11 cellular contexts compared by ENCODE assay signal in the genomic region with DNA sequence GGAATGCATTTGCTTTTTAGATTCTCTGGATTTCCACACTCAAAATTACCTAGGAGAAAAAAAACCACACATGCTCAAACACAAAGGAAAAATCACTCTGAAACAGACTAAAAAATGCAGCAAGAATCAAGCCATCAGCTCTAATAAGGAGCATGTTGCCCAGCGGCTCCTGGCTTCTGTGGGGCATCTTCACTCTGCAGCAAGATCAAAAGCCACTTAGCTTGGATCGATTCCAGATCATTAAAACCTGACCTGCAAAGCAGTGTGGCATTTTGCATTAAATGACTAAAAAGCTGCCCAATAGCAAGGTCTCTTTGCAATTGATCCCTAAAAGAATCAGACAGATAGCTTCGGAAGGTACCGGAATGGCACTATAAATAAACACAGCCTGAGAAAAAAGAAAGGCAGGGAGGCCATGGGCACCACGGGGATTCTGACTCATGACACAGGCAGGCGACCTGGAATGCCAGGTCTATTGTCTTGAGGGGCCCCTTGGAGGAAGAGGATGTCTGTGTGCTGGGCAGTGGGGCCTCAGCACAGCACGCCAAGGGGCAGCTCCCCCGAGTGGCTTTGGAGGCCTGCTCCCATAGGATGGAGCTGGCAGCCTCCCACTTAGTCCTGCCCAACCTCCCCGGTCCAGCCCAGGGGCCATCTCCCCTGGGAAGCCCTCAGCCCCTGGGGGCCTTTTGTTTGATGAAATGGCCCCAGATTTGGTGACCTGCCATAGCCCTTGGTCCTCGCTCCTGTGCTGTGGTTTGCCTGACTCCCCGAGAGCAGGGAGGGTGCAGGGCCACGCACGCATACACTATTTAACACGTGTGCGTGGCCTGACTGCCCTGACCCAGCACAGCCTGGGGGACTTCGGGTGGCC. TPM values are rescaled to one million over a fixed set of nuclear protein-coding genes. Genes with fewer than 3 reads are reported as not detected.
DNase-seq lines count a peak whose midpoint lies in the region; ATAC-seq and TF ChIP-seq lines count a peak whose summit lies in the region.
"Had no signal": no experiment of that assay in that cellular context is flagged by ENCODE, and none has a peak within 500 bp of the region (broad histone marks: within the 10 kb centered on the region; RNA-seq: fewer than 3 reads in every experiment).

No MANE protein-coding gene starts in this region.

- 67 to 68% methylated on average over 15 to 16 of the region's 16 CpGs for WGBS in tibial nerve, 2 donors

- H3K27me3 ChIP-seq in PC-3 (ENCODE audit: low read length) (no peaks in the 10 kb centered on the region), tibial nerve (no peaks in the 10 kb centered on the region), colonic mucosa (no peaks in the 10 kb centered on the region)

- peak overlapping the region; percentile 99 for H3K27ac Mint-ChIP-seq in endothelial cell (ENCODE audit: unreplicated experiment)
- H3K27ac Mint-ChIP-seq: activated CD8-positive, alpha-beta T cell treated with anti-CD3 and anti-CD28 coated beads for 36 hours had no signal

- H3K4me1 Mint-ChIP-seq in endothelial cell (ENCODE audit: unreplicated experiment): peaks cover 80% of the 10 kb centered on the region

- ATAC-seq in PC-3 (peak; percentile 92), GM19452 (IDR thresholded peaks at IDR 0.05; ENCODE audit: unreplicated experiment) (no peak), HG03159 (IDR thresholded peaks at IDR 0.05; ENCODE audit: unreplicated experiment) (no peak)
- ATAC-seq: activated CD8-positive, alpha-beta T cell treated with anti-CD3 and anti-CD28 coated beads for 36 hours; naive thymus-derived CD8-positive, alpha-beta T cell had no signal

- H3K27me3 Mint-ChIP-seq in endothelial cell (ENCODE audit: unreplicated experiment): peaks cover 15% of the 10 kb centered on the region
- H3K27me3 Mint-ChIP-seq: activated CD8-positive, alpha-beta T cell treated with anti-CD3 and anti-CD28 coated beads for 36 hours; IgD-negative memory B cell; naive thymus-derived CD8-positive, alpha-beta T cell had no signal

- no peaks in the 10 kb centered on the region for H3K9me2 ChIP-seq in PC-3 (replicated peaks; ENCODE audit: low read length)

- H3K27ac ChIP-seq in PC-3 (ENCODE audit: low read length): peak overlapping the region; percentile 21; the same call in 1 of the 2 replicates
- no peak overlapping the region for H3K27ac ChIP-seq in tibial nerve
- no peak overlapping the region for H3K27ac ChIP-seq in colonic mucosa

- POLR2A ChIA-PET in PC-3 (lab: Charles Lee; ENCODE audit: unreplicated experiment): no interaction called here

- TF ChIP-seq CTCF in PC-3 (conservative IDR thresholded peaks at IDR 0.05; ENCODE audit: low read depth, low read length): no peak
- TF ChIP-seq CTCF in endothelial cell (IDR thresholded peaks at IDR 0.05; ENCODE audit: unreplicated experiment): no peak
- no peak for TF ChIP-seq CTCF in tibial nerve (IDR thresholded peaks at IDR 0.05)
- no peak for TF ChIP-seq CTCF in colonic mucosa (IDR thresholded peaks at IDR 0.05)

- intact Hi-C loops in PC-3 (cut with micrococcal nuclease) (no loop called here), colonic mucosa (cut with DNase I) (no loop called here)

- peaks cover 31% of the 10 kb centered on the region for H3K4me1 ChIP-seq in PC-3 (ENCODE audit: insufficient read depth, low read length)
- peaks cover 0 to 33% (median 9%) of the 10 kb centered on the region in 4 donors for H3K4me1 ChIP-seq in tibial nerve
- no peaks in the 10 kb centered on the region for H3K4me1 ChIP-seq in colonic mucosa

- H3K9ac ChIP-seq in PC-3 (ENCODE audit: low read length) (no peak overlapping the region), colonic mucosa (ENCODE audit: low read depth in 2 of 2, low read length in 2 of 2) (no peak overlapping the region)

- no peak for TF ChIP-seq POLR2A in tibial nerve (IDR thresholded peaks at IDR 0.05)

- no peak for TF ChIP-seq EP300 in tibial nerve (IDR thresholded peaks at IDR 0.05)

- no peaks in the 10 kb centered on the region for H3F3A ChIP-seq in PC-3 (ENCODE audit: low read length, unreplicated experiment)

- peaks cover 19% of the 10 kb centered on the region for H3K79me2 ChIP-seq in PC-3 (ENCODE audit: low read length)

- H3K4me3 ChIP-seq in PC-3 (ENCODE audit: low read length) (no peak overlapping the region), tibial nerve (no peak overlapping the region), colonic mucosa (no peak overlapping the region)

- CTCF ChIA-PET in PC-3 (lab: Charles Lee): interaction anchor here (0.7 kb wide), 1 partner anchor 70 kb away, joined by 12 read pairs; a partner anchor contains a TSS

- H3K4me2 ChIP-seq in PC-3 (ENCODE audit: low read length): peak overlapping the region; percentile 56

- no peaks in the 10 kb centered on the region for H3K9me3 Mint-ChIP-seq in endothelial cell (ENCODE audit: unreplicated experiment)
- H3K9me3 Mint-ChIP-seq: activated CD8-positive, alpha-beta T cell treated with anti-CD3 and anti-CD28 coated beads for 36 hours; IgD-negative memory B cell; naive thymus-derived CD8-positive, alpha-beta T cell had no signal

- H3K4me3 Mint-ChIP-seq in endothelial cell (ENCODE audit: unreplicated experiment): peak overlapping the region; percentile 87
- H3K4me3 Mint-ChIP-seq: activated CD8-positive, alpha-beta T cell treated with anti-CD3 and anti-CD28 coated beads for 36 hours; IgD-negative memory B cell had no signal

- H3K36me3 Mint-ChIP-seq in endothelial cell (ENCODE audit: low read depth, unreplicated experiment): peaks cover 39% of the 10 kb centered on the region

- H3K9me3 ChIP-seq in PC-3 (ENCODE audit: low read length) (no peaks in the 10 kb centered on the region), tibial nerve (no peaks in the 10 kb centered on the region), colonic mucosa (no peaks in the 10 kb centered on the region)

- no peak overlapping the region for H2AFZ ChIP-seq in PC-3 (ENCODE audit: low read length)

- BruUV-seq in PC-3 (replicated peaks; lab: Mats Ljungman, UMichigan): no TSS peak

- H4K20me1 ChIP-seq in PC-3 (ENCODE audit: low read length): no peaks in the 10 kb centered on the region; the same call in 1 of the 2 replicates

- peak; percentile 56 for DNase-seq in DMS79 treated with DMSO at 0.1 percent for 48 hours (lab: John Stamatoyannopoulos, UW)
- DNase-seq in PC-3: peak; percentile 79
- DNase-seq in endothelial cell (ENCODE audit: low spot score): peak; percentile 65
- DNase-seq in myocyte (ENCODE audit: low read depth): peak; percentile 43
- DNase-seq in tibial nerve (ENCODE audit: low spot score in 2 of 2): no peak
- DNase-seq in colonic mucosa: no peak
- DNase-seq: activated CD8-positive, alpha-beta T cell treated with anti-CD3 and anti-CD28 coated beads for 36 hours; naive thymus-derived CD8-positive, alpha-beta T cell had no signal

- H3K36me3 ChIP-seq in PC-3 (ENCODE audit: low read depth, low read length) (peaks cover 65% of the 10 kb centered on the region), tibial nerve (peaks cover 5 to 97% (median 46%) of the 10 kb centered on the region in 3 donors), colonic mucosa (peaks cover 58% of the 10 kb centered on the region)

RNA-seq across cellular contexts. Expression of a gene that starts 7.6 kb away (rescaled TPM):
- total RNA-seq in PC-3 (2014; rRNA removed) (54.5 and 83.6 TPM in 2 replicates), endothelial cell (ENCODE audit: unreplicated experiment) (105 TPM), myocyte (51.9 and 53.8 TPM in 2 replicates), tibial nerve (10 to 100 TPM; 55.7 to 97.8 (median 70.1) TPM), colonic mucosa (10 to 100 TPM; 61.6 to 68.1 TPM)
- polyA plus RNA-seq in myocyte (2012): 57.6 TPM

RNA-seq across cellular contexts. Expression of a gene that starts 22.5 kb away (rescaled TPM):
- total RNA-seq in PC-3 (2014; rRNA removed): not detected in 2 replicates
- not detected for total RNA-seq in endothelial cell (ENCODE audit: unreplicated experiment)
- not detected in 2 replicates for total RNA-seq in myocyte
- not detected for polyA plus RNA-seq in myocyte (2012)
- total RNA-seq in tibial nerve: not detected
- under 1 TPM in 1 of 2 donors, not detected in 1; 0.48 TPM for total RNA-seq in colonic mucosa
- total RNA-seq: activated CD8-positive, alpha-beta T cell treated with anti-CD3 and anti-CD28 coated beads for 36 hours; naive thymus-derived CD8-positive, alpha-beta T cell had no signal
- polyA plus RNA-seq: IgD-negative memory B cell; naive thymus-derived CD8-positive, alpha-beta T cell had no signal

RNA-seq across cellular contexts. Expression of a gene that starts 34.6 kb away (rescaled TPM):
- total RNA-seq in PC-3 (2014; rRNA removed): not detected in 2 replicates
- total RNA-seq in endothelial cell (ENCODE audit: unreplicated experiment): not detected
- total RNA-seq in myocyte: 70.3 and 72.6 TPM in 2 replicates
- 40.7 TPM for polyA plus RNA-seq in myocyte (2012)
- 1 to 10 TPM in 3 of 4 donors, under 1 TPM in 1; 0.39 to 3.0 (median 1.7) TPM for total RNA-seq in tibial nerve
- under 1 TPM; 0.17 to 0.29 TPM for total RNA-seq in colonic mucosa
- total RNA-seq: activated CD8-positive, alpha-beta T cell treated with anti-CD3 and anti-CD28 coated beads for 36 hours; naive thymus-derived CD8-positive, alpha-beta T cell had no signal
- polyA plus RNA-seq: IgD-negative memory B cell; naive thymus-derived CD8-positive, alpha-beta T cell had no signal

Comparison
In these comparisons a context has a peak if more than half of its experiments do, and no peak if none do; other contexts are left out.
1. DNase-seq: peak in DMS79 treated with DMSO at 0.1 percent for 48 hours (single experiment), PC-3 (single experiment), endothelial cell (single experiment) and myocyte (single experiment); none in tibial nerve (0 of 2) and colonic mucosa (single experiment).
2. RNA of a gene that starts 34.6 kb away (total RNA-seq): 70.3 to 72.6 TPM in myocyte; 0.39 to 3.0 TPM in tibial nerve, 0.17 to 0.29 TPM in colonic mucosa, not detected in endothelial cell (single experiment) and not detected in PC-3; every median in the first group is over 10 times any median in the second.